Comparison of ENCODE assay signal across 8 cellular contexts in genomic region chr7:50418086-50418515, GRCh38. TPM values are rescaled to one million over a fixed set of nuclear protein-coding genes. Genes with fewer than 3 reads are reported as not detected.
A peak's percentile ranks its signal among the peaks of the same experiment; 100 is the strongest.
DNase-seq lines count a peak whose midpoint lies in the region; ATAC-seq and TF ChIP-seq lines count a peak whose summit lies in the region.

No MANE protein-coding gene starts in this region.

- intact Hi-C loops in CD4-positive, alpha-beta T cell (cut with DNase I, micrococcal nuclease), result loop anchor here (1.0 to 5.0 kb wide), 6 partner anchors 121 to 326 kb away; partner anchors contain the start of gene ZPBP (in 1 of the 2)
- intact Hi-C loops in lower lobe of right lung (cut with DNase I), result no loop called here

- no peaks in the 10 kb centered on the region for H3K36me3 Mint-ChIP-seq in CD4-positive, alpha-beta T cell (ENCODE audit: low read depth)

- DNase-seq in CD4-positive, alpha-beta T cell, result peak; percentile 50 to 70 (median 60)
- peak; percentile 58 for DNase-seq in NCI-H460 (ENCODE audit: extremely low read depth, low read depth)
- peak; percentile 67 to 77 for DNase-seq in activated CD4-positive, alpha-beta T cell treated with anti-CD3 and anti-CD28 coated beads for 4 hours
- no peak for DNase-seq in coronary artery (ENCODE audit: low spot score)
- DNase-seq in lower lobe of right lung, result peak; percentile 75
- DNase-seq in stimulated activated CD8-positive, alpha-beta memory T cell treated with anti-CD3 and anti-CD28 coated beads, Interleukin-15, amount 100 ng/mL, for 1 hour (ENCODE audit: low read depth), result peak; percentile 55

- CTCF ChIA-PET in CD4-positive, alpha-beta T cell (lab: Charles Lee), result interaction anchor here (0.6 to 3.3 kb wide), 25 partner anchors 10 to 329 kb away, joined by 3 to 17 read pairs (median 5); partner anchors contain the start of genes FIGNL1 and ZPBP

- peaks cover 6% of the 10 kb centered on the region for H3K4me1 ChIP-seq in lower lobe of right lung

- H3K27me3 ChIP-seq in CD4-positive, alpha-beta T cell (ENCODE audit: control insufficient read depth, insufficient read depth, low read length), result no peaks in the 10 kb centered on the region
- H3K27me3 ChIP-seq in lower lobe of right lung (ENCODE audit: low read depth), result no peaks in the 10 kb centered on the region

- no peaks in the 10 kb centered on the region for H3K27me3 Mint-ChIP-seq in CD4-positive, alpha-beta T cell

- H3K27ac Mint-ChIP-seq in CD4-positive, alpha-beta T cell, result no peak overlapping the region

- H3K9me3 Mint-ChIP-seq in CD4-positive, alpha-beta T cell, result no peaks in the 10 kb centered on the region

- H3K9me3 ChIP-seq in CD4-positive, alpha-beta T cell (ENCODE audit: control insufficient read depth, low read length), result no peaks in the 10 kb centered on the region
- H3K9me3 ChIP-seq in lower lobe of right lung, result no peaks in the 10 kb centered on the region

- peak; percentile 96 for TF ChIP-seq CTCF in CD4-positive, alpha-beta T cell (IDR thresholded peaks at IDR 0.05)
- TF ChIP-seq CTCF in coronary artery (IDR thresholded peaks at IDR 0.05) (peak; percentile 43), lower lobe of right lung (IDR thresholded peaks at IDR 0.05) (peak; percentile 86)

- peak; percentile 91 for ATAC-seq in CD4-positive, alpha-beta T cell (ENCODE audit: poor library complexity)
- ATAC-seq in GM19324 (IDR thresholded peaks at IDR 0.05; ENCODE audit: low FRiP score, unreplicated experiment), result peak; percentile 75
- ATAC-seq in HG03342 (IDR thresholded peaks at IDR 0.05; ENCODE audit: unreplicated experiment), result peak; percentile 85
- peak; percentile 89 to 93 for ATAC-seq in lower lobe of right lung

- no peak overlapping the region for H3K4me3 ChIP-seq in coronary artery
- H3K4me3 ChIP-seq in lower lobe of right lung, result no peak overlapping the region

- POLR2A ChIA-PET in CD4-positive, alpha-beta T cell (lab: Charles Lee), result interaction anchor here (0.7 to 2.6 kb wide), 13 partner anchors 11 to 326 kb away, joined by 3 to 19 read pairs (median 4); partner anchors contain the start of gene IKZF1

- H3K4me3 Mint-ChIP-seq in CD4-positive, alpha-beta T cell, result no peak overlapping the region

- H3K4me1 Mint-ChIP-seq in CD4-positive, alpha-beta T cell (ENCODE audit: low read depth), result peaks cover 31% of the 10 kb centered on the region

- no peaks in the 10 kb centered on the region for H3K36me3 ChIP-seq in lower lobe of right lung

- H3K27ac ChIP-seq in CD4-positive, alpha-beta T cell (ENCODE audit: low read depth, low read length), result no peak overlapping the region
- no peak overlapping the region for H3K27ac ChIP-seq in coronary artery
- H3K27ac ChIP-seq in lower lobe of right lung, result no peak overlapping the region

RNA-seq across cellular contexts. Expression of gene FIGNL1, which starts 32.0 kb away (rescaled TPM):
- 10 to 100 TPM; 10.4 to 11.5 TPM for total RNA-seq in CD4-positive, alpha-beta T cell
- 4.6 and 4.7 TPM in 2 replicates for total RNA-seq in NCI-H460 (2014; rRNA removed; shearing (Covaris generic))
- 5.5 and 16.4 TPM in 2 replicates for polyA plus RNA-seq in NCI-H460 (2014; cell fraction: nucleus; rRNA removed)
- total RNA-seq in lower lobe of right lung, result 5.0 TPM

Comparison
In these comparisons a context has a peak if more than half of its experiments do, and no peak if none do; other contexts are left out.
1. CTCF ChIP-seq: peak in every context shown above with its lines; median percentile 96 in CD4-positive, alpha-beta T cell; 86 in lower lobe of right lung; 43 in coronary artery.